1 cellular context compared by ENCODE assay signal in genomic region chr9:14311940-14312572, GRCh38.
TF ChIP-seq lines count a peak whose summit lies in the region.

No MANE protein-coding gene starts in this region.

TF ChIP-seq in GM23338, 12 proteins besides CTCF, POLR2A, EP300 and RAD21 (continued from another document):
- no peak for TF ChIP-seq ZNF462 (CRISPR knock-in tag; IDR thresholded peaks at IDR 0.05)
